ENCODE assay signal across 13 cellular contexts in the genomic region with DNA sequence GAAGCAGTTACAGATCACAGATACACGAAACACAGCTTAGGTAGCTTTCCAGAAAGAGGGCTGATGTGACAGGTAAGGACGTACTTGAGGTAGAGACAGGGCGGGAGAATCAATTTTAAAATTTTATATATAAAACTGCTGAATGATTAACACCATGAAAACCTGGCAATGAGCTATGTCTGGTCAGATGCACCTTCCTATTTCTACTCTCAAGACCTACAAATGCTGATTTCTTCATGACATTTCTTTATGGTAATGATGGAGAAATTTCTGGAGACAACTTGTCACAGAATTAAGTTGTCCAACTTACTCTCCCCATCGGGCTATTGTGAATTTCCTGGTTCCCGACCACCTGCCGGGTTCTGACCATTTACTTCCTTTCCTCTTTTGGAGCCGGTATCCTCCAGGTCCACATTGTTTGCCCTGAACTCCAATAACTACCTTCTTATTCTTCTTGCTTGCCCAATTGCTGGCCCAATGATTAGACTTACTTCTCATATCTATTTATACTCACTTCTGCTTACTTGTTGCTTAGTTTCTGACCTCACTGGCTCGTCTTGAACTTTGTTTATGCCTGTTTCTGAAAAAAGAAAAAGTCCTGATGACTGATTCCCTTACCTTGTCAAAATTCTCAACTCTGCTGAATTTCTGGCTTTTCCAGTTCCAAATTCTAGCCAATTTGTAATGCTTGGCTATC. TPM values are rescaled to one million over a fixed set of nuclear protein-coding genes. Genes with fewer than 3 reads are reported as not detected.
A peak's percentile ranks its signal among the peaks of the same experiment; 100 is the strongest.
DNase-seq lines count a peak whose midpoint lies in the region; ATAC-seq and TF ChIP-seq lines count a peak whose summit lies in the region.
"Had no signal": no experiment of that assay in that cellular context is flagged by ENCODE, and none has a peak within 500 bp of the region (broad histone marks: within the 10 kb centered on the region; RNA-seq: fewer than 3 reads in every experiment).

No MANE protein-coding gene starts in this region.

- H3K4me1 ChIP-seq in naive thymus-derived CD4-positive, alpha-beta T cell (ENCODE audit: control insufficient read depth in 2 of 2, insufficient read depth in 2 of 2, low read length in 2 of 2): no peaks in the 10 kb centered on the region
- no peaks in the 10 kb centered on the region for H3K4me1 ChIP-seq in right atrium auricular region
- H3K4me1 ChIP-seq: tibial nerve had no signal

- no peaks in the 10 kb centered on the region for H3K9me3 ChIP-seq in naive thymus-derived CD4-positive, alpha-beta T cell (ENCODE audit: control insufficient read depth in 2 of 3, low read length in 3 of 3)
- no peaks in the 10 kb centered on the region for H3K9me3 ChIP-seq in right atrium auricular region

- POLR2A ChIA-PET in naive thymus-derived CD4-positive, alpha-beta T cell (lab: Charles Lee): interaction anchor here (1.2 kb wide), 1 partner anchor 12 kb away, joined by 3 read pairs; no protein-coding TSS in a partner anchor

- H3K27ac ChIP-seq in naive thymus-derived CD4-positive, alpha-beta T cell (ENCODE audit: low read depth, low read length): no peak overlapping the region
- H3K27ac ChIP-seq in right atrium auricular region: no peak overlapping the region
- H3K27ac ChIP-seq: tibial nerve had no signal

- H3K27me3 ChIP-seq in naive thymus-derived CD4-positive, alpha-beta T cell (ENCODE audit: control insufficient read depth in 2 of 2, insufficient read depth in 2 of 2, low read length in 2 of 2): no peaks in the 10 kb centered on the region
- H3K27me3 ChIP-seq in right atrium auricular region: no peaks in the 10 kb centered on the region
- H3K27me3 ChIP-seq: tibial nerve had no signal

- TF ChIP-seq CTCF in right atrium auricular region (IDR thresholded peaks at IDR 0.05): no peak

- H3K36me3 ChIP-seq in naive thymus-derived CD4-positive, alpha-beta T cell (ENCODE audit: control insufficient read depth in 2 of 3, insufficient read depth in 3 of 3, low read length in 3 of 3): no peaks in the 10 kb centered on the region
- no peaks in the 10 kb centered on the region for H3K36me3 ChIP-seq in right atrium auricular region
- H3K36me3 ChIP-seq: tibial nerve had no signal

- peaks cover 0 to 6% (median 0%) of the 10 kb centered on the region in 7 donors for H3K4me1 Mint-ChIP-seq in naive thymus-derived CD4-positive, alpha-beta T cell

- no peak overlapping the region for H3K4me3 Mint-ChIP-seq in naive thymus-derived CD4-positive, alpha-beta T cell

- H3K9me3 Mint-ChIP-seq in naive thymus-derived CD4-positive, alpha-beta T cell: peaks cover 0 to 5% (median 0%) of the 10 kb centered on the region in 11 donors

- no peak for DNase-seq in naive thymus-derived CD4-positive, alpha-beta T cell
- DNase-seq in NCI-H226 (no peak), right atrium auricular region (ENCODE audit: low spot score) (no peak), NCI-H1417 treated with DMSO at 0.1 percent for 48 hours (lab: John Stamatoyannopoulos, UW) (no peak), NCI-H82 treated with DMSO at 0.1 percent for 48 hours (lab: John Stamatoyannopoulos, UW; ENCODE audit: unreplicated experiment) (no peak)
- DNase-seq: KG1; left cardiac atrium; Right ventricle myocardium superior; stimulated activated CD4-positive, alpha-beta T cell treated with anti-CD3 and anti-CD28 coated beads, Interleukin-15, amount 100 ng/mL, for 24 hours had no signal

- ATAC-seq in GM18870 (IDR thresholded peaks at IDR 0.05; ENCODE audit: unreplicated experiment): peak; percentile 99
- ATAC-seq in HG02610 (IDR thresholded peaks at IDR 0.05; ENCODE audit: unreplicated experiment): peak; percentile 95
- peak; percentile 85 for ATAC-seq in HG03571 (IDR thresholded peaks at IDR 0.05; ENCODE audit: unreplicated experiment)
- ATAC-seq in naive thymus-derived CD4-positive, alpha-beta T cell: peak; percentile 74

- no peak overlapping the region for H3K4me3 ChIP-seq in naive thymus-derived CD4-positive, alpha-beta T cell (ENCODE audit: low read length)
- no peak overlapping the region for H3K4me3 ChIP-seq in right atrium auricular region
- H3K4me3 ChIP-seq: tibial nerve had no signal

- H3K36me3 Mint-ChIP-seq in naive thymus-derived CD4-positive, alpha-beta T cell: peaks cover 0 to 3% (median 0%) of the 10 kb centered on the region in 5 donors

- no peak overlapping the region for H3K27ac Mint-ChIP-seq in naive thymus-derived CD4-positive, alpha-beta T cell

- intact Hi-C loops in naive thymus-derived CD4-positive, alpha-beta T cell (cut with micrococcal nuclease): no loop called here

- CTCF ChIA-PET in naive thymus-derived CD4-positive, alpha-beta T cell (lab: Charles Lee): interaction anchor here (0.7 kb wide), 1 partner anchor 298 kb away, joined by 3 read pairs; no protein-coding TSS in a partner anchor

- no peaks in the 10 kb centered on the region for H3K27me3 Mint-ChIP-seq in naive thymus-derived CD4-positive, alpha-beta T cell

RNA-seq across cellular contexts. Expression of a gene that starts 12.8 kb away (rescaled TPM):
- 100 to 1,000 TPM in 1 of 5 experiments, 10 to 100 TPM in 4; 21.9 to 101 (median 50.6) TPM for total RNA-seq in naive thymus-derived CD4-positive, alpha-beta T cell
- polyA plus RNA-seq in naive thymus-derived CD4-positive, alpha-beta T cell: 10 to 100 TPM; 11.0 to 25.0 TPM
- total RNA-seq in right atrium auricular region: 10 to 100 TPM; 14.9 to 18.5 TPM
